Comparison of ENCODE assay signal across 8 cellular contexts in genomic region chr6:56541736-56542366, GRCh38.
A peak's percentile ranks its signal among the peaks of the same experiment; 100 is the strongest.
DNase-seq lines count a peak whose midpoint lies in the region; TF ChIP-seq lines count a peak whose summit lies in the region.

No MANE protein-coding gene starts in this region.

- WGBS in liver, result 10% methylated on average over 3 of the region's 3 CpGs
- WGBS in tibial nerve, 2 donors, result 3 to 5% methylated on average over 3 of the region's 3 CpGs

- H3K27ac ChIP-seq in liver (ENCODE audit: low read depth in 1 of 2, low read length in 2 of 2), result peak overlapping the region; percentile 89
- H3K27ac ChIP-seq in tibial nerve, result peak overlapping the region; percentile 78 to 95 (median 90)

- TF ChIP-seq CTCF in liver (IDR thresholded peaks at IDR 0.05; ENCODE audit: low read depth, low read length, missing input control), result no peak
- TF ChIP-seq CTCF in tibial nerve (IDR thresholded peaks at IDR 0.05), result no peak

- H3K9ac ChIP-seq in liver (ENCODE audit: low read depth in 1 of 2, low read length in 2 of 2), result peak overlapping the region; percentile 84 to 87

- H3K36me3 ChIP-seq in liver (ENCODE audit: control insufficient read depth in 4 of 4, insufficient read depth in 3 of 4, low read depth in 1 of 4, low read length in 3 of 4) (no peaks in the 10 kb centered on the region), tibial nerve (no peaks in the 10 kb centered on the region)

- H3K27me3 ChIP-seq in liver (ENCODE audit: control insufficient read depth in 4 of 4, insufficient read depth in 4 of 4, low read length in 3 of 4) (no peaks in the 10 kb centered on the region), tibial nerve (no peaks in the 10 kb centered on the region)

- H3K4me1 ChIP-seq in liver (ENCODE audit: control insufficient read depth in 4 of 4, insufficient read depth in 4 of 4, low read length in 3 of 4) (peaks cover 4 to 34% (median 21%) of the 10 kb centered on the region in 4 donors), tibial nerve (peaks cover 0 to 80% (median 15%) of the 10 kb centered on the region in 4 donors)

- DNase-seq in NCI-H146 (lab: John Stamatoyannopoulos, UW), result peak; percentile 19
- no peak for DNase-seq in NCI-H146 treated with DMSO at 0.1 percent for 48 hours (lab: John Stamatoyannopoulos, UW; ENCODE audit: unreplicated experiment)
- DNase-seq in astrocyte of the hippocampus (ENCODE audit: low read depth, low spot score), result peak; percentile 29
- DNase-seq in tibial nerve (ENCODE audit: low spot score in 2 of 2), result no peak
- DNase-seq in activated naive CD4-positive, alpha-beta T cell treated with anti-CD3 and anti-CD28 coated beads, Interleukin-2, amount 50 U/mL, for 16 hours, result no peak
- DNase-seq in NCI-H2227 (lab: John Stamatoyannopoulos, UW; ENCODE audit: unreplicated experiment), result no peak
- DNase-seq in activated effector memory CD4-positive, alpha-beta T cell treated with anti-CD3 and anti-CD28 coated beads, Interleukin-2, amount 50 U/mL, for 16 hours, result no peak

- no peak for TF ChIP-seq EP300 in tibial nerve (IDR thresholded peaks at IDR 0.05)

- no peak for TF ChIP-seq POLR2A in tibial nerve (IDR thresholded peaks at IDR 0.05)

- H3K9me3 ChIP-seq in liver (ENCODE audit: control insufficient read depth in 4 of 4, low read length in 3 of 4), result no peaks in the 10 kb centered on the region
- no peaks in the 10 kb centered on the region for H3K9me3 ChIP-seq in tibial nerve

- TF ChIP-seq RAD21 in liver (IDR thresholded peaks at IDR 0.05), result no peak

- H3K4me3 ChIP-seq in liver (ENCODE audit: low read depth in 1 of 3, low read length in 3 of 3) (peak overlapping the region; percentile 26 to 57 (median 30)), tibial nerve (peak overlapping the region; percentile 41 to 65 (median 50))

TF ChIP-seq in liver, 16 proteins besides CTCF, POLR2A, EP300 and RAD21:
- TF ChIP-seq, protein P1, sequence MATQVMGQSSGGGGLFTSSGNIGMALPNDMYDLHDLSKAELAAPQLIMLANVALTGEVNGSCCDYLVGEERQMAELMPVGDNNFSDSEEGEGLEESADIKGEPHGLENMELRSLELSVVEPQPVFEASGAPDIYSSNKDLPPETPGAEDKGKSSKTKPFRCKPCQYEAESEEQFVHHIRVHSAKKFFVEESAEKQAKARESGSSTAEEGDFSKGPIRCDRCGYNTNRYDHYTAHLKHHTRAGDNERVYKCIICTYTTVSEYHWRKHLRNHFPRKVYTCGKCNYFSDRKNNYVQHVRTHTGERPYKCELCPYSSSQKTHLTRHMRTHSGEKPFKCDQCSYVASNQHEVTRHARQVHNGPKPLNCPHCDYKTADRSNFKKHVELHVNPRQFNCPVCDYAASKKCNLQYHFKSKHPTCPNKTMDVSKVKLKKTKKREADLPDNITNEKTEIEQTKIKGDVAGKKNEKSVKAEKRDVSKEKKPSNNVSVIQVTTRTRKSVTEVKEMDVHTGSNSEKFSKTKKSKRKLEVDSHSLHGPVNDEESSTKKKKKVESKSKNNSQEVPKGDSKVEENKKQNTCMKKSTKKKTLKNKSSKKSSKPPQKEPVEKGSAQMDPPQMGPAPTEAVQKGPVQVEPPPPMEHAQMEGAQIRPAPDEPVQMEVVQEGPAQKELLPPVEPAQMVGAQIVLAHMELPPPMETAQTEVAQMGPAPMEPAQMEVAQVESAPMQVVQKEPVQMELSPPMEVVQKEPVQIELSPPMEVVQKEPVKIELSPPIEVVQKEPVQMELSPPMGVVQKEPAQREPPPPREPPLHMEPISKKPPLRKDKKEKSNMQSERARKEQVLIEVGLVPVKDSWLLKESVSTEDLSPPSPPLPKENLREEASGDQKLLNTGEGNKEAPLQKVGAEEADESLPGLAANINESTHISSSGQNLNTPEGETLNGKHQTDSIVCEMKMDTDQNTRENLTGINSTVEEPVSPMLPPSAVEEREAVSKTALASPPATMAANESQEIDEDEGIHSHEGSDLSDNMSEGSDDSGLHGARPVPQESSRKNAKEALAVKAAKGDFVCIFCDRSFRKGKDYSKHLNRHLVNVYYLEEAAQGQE (IDR thresholded peaks at IDR 0.05), result no peak
- no peak for TF ChIP-seq NR2F2 (IDR thresholded peaks at IDR 0.05)
- TF ChIP-seq HNF4G (IDR thresholded peaks at IDR 0.05), result no peak
- TF ChIP-seq HNF4A (conservative IDR thresholded peaks at IDR 0.05), result no peak
- no peak for TF ChIP-seq TAF1 (conservative IDR thresholded peaks at IDR 0.05)
- TF ChIP-seq YY1 (IDR thresholded peaks at IDR 0.05), result no peak
- TF ChIP-seq FOXA1 (IDR thresholded peaks at IDR 0.05), result no peak
- no peak for TF ChIP-seq EGR1 (IDR thresholded peaks at IDR 0.05; ENCODE audit: low read depth in 2 of 2)
- no peak for TF ChIP-seq FOXA2 (IDR thresholded peaks at IDR 0.05)
- no peak for TF ChIP-seq ATF3 (IDR thresholded peaks at IDR 0.05)
- TF ChIP-seq GABPA (IDR thresholded peaks at IDR 0.05 in 1 of 2, conservative IDR thresholded peaks at IDR 0.05 in 1 of 2), result no peak
- TF ChIP-seq JUND (IDR thresholded peaks at IDR 0.05), result no peak
- TF ChIP-seq ZBTB33 (IDR thresholded peaks at IDR 0.05), result no peak
- TF ChIP-seq RXRA (IDR thresholded peaks at IDR 0.05), result no peak
- TF ChIP-seq, protein P2, sequence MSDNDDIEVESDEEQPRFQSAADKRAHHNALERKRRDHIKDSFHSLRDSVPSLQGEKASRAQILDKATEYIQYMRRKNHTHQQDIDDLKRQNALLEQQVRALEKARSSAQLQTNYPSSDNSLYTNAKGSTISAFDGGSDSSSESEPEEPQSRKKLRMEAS (IDR thresholded peaks at IDR 0.05), result no peak
- TF ChIP-seq SP1 (IDR thresholded peaks at IDR 0.05), result no peak

Comparison
In these comparisons a context has a peak if more than half of its experiments do, and no peak if none do; other contexts are left out.
1. DNase-seq: peak in NCI-H146 (single experiment) and astrocyte of the hippocampus (single experiment); none in NCI-H146 treated with DMSO at 0.1 percent for 48 hours (single experiment), tibial nerve (0 of 2), activated naive CD4-positive, alpha-beta T cell treated with anti-CD3 and anti-CD28 coated beads, Interleukin-2, amount 50 U/mL, for 16 hours (single experiment), NCI-H2227 (single experiment) and activated effector memory CD4-positive, alpha-beta T cell treated with anti-CD3 and anti-CD28 coated beads, Interleukin-2, amount 50 U/mL, for 16 hours (single experiment).